19 cellular contexts compared by ENCODE assay signal in genomic region chr15:39499701-39500100, GRCh38.
DNase-seq lines count a peak whose midpoint lies in the region; ATAC-seq and TF ChIP-seq lines count a peak whose summit lies in the region.
"Had no signal": no experiment of that assay in that cellular context is flagged by ENCODE, and none has a peak within 500 bp of the region (broad histone marks: within the 10 kb centered on the region; RNA-seq: fewer than 3 reads in every experiment).

No MANE protein-coding gene starts in this region.

- peaks cover 35% of the 10 kb centered on the region for H3K4me1 ChIP-seq in IMR-90 (ENCODE audit: control insufficient read depth, insufficient read depth, low read length)
- peaks cover 0 to 82% (median 61%) of the 10 kb centered on the region in 4 donors for H3K4me1 ChIP-seq in sigmoid colon
- no peaks in the 10 kb centered on the region for H3K4me1 ChIP-seq in Karpas-422 (ENCODE audit: low read length)

- H3K9ac ChIP-seq in IMR-90 (ENCODE audit: low read depth, low read length) (no peak overlapping the region), Karpas-422 (ENCODE audit: low read length) (no peak overlapping the region)

- H2BK120ac ChIP-seq in IMR-90 (ENCODE audit: low read depth, low read length): no peak overlapping the region

- no peaks in the 10 kb centered on the region for H4K20me1 ChIP-seq in IMR-90 (ENCODE audit: insufficient read depth, low read length)
- H4K20me1 ChIP-seq in Karpas-422 (ENCODE audit: insufficient read depth, low read depth, low read length): no peaks in the 10 kb centered on the region

- no peak overlapping the region for H4K8ac ChIP-seq in IMR-90 (ENCODE audit: low read depth in 2 of 2, low read length in 2 of 2)

- H2BK5ac ChIP-seq in IMR-90 (ENCODE audit: low read depth, low read length, poor library complexity, severe bottlenecking): no peak overlapping the region

- TF ChIP-seq POLR2A in IMR-90 (IDR thresholded peaks at IDR 0.05; ENCODE audit: low read depth, low read length) (no peak), sigmoid colon (IDR thresholded peaks at IDR 0.05) (no peak)

- H4K91ac ChIP-seq in IMR-90 (ENCODE audit: insufficient read depth, low read depth, low read length): no peak overlapping the region; the same call in 1 of the 2 replicates

- H2AK9ac ChIP-seq in IMR-90 (replicated peaks; ENCODE audit: low read depth, low read length, poor library complexity): no peak overlapping the region

- H4K5ac ChIP-seq in IMR-90 (ENCODE audit: low read depth, low read length): no peak overlapping the region

- H3K27ac ChIP-seq in IMR-90 (ENCODE audit: insufficient read depth, low read length) (no peak overlapping the region), sigmoid colon (peak overlapping the region in 3 of 4 donors; percentile 62 to 79 (median 72)), Karpas-422 (ENCODE audit: low read length) (no peak overlapping the region)
- H3K27ac ChIP-seq: C4-2B, SK-N-MC had no signal

- TF ChIP-seq RAD21 in IMR-90 (IDR thresholded peaks at IDR 0.05; ENCODE audit: low read length): no peak

- no peak overlapping the region for H3K4me3 ChIP-seq in AG10803 (ENCODE audit: low read length)
- H3K4me3 ChIP-seq in IMR-90 (ENCODE audit: insufficient read depth, low read depth, low read length): no peak overlapping the region
- no peak overlapping the region for H3K4me3 ChIP-seq in foreskin fibroblast (ENCODE audit: low read depth in 1 of 2, low read length in 2 of 2)
- no peak overlapping the region for H3K4me3 ChIP-seq in sigmoid colon
- H3K4me3 ChIP-seq in Karpas-422 (ENCODE audit: low read length): no peak overlapping the region
- H3K4me3 ChIP-seq: SK-N-MC had no signal

- H2BK15ac ChIP-seq in IMR-90 (ENCODE audit: low read depth, low read length): no peak overlapping the region; the same call in 2 of the 3 replicates

- no peak overlapping the region for H3K4me2 ChIP-seq in IMR-90 (ENCODE audit: low read depth, low read length)
- H3K4me2 ChIP-seq in Karpas-422 (ENCODE audit: low read depth, low read length, poor library complexity, severe bottlenecking): no peak overlapping the region

- H3K4ac ChIP-seq in IMR-90 (ENCODE audit: low read depth, low read length): no peak overlapping the region

- no peak overlapping the region; the same call in 1 of the 2 replicates for H2BK20ac ChIP-seq in IMR-90 (ENCODE audit: low read depth, low read length)

- dilution Hi-C loops in IMR-90 (cut with HindIII; ENCODE audit: low sequenced_read_pairs, unreplicated experiment): no loop called here

- no TSS peak for BruUV-seq in IMR-90 (replicated peaks; lab: Mats Ljungman, UMichigan)

- H3K9me2 ChIP-seq in Karpas-422 (replicated peaks; ENCODE audit: insufficient read depth, low read length): no peaks in the 10 kb centered on the region

- intact Hi-C loops in IMR-90 (cut with micrococcal nuclease) (no loop called here), sigmoid colon (cut with DNase I) (no loop called here)

- peaks cover 10% of the 10 kb centered on the region for H3K9me1 ChIP-seq in IMR-90 (ENCODE audit: insufficient read depth, low read length)

- no peak overlapping the region for H2AFZ ChIP-seq in IMR-90 (replicated peaks; ENCODE audit: low read length, poor library complexity)
- no peak overlapping the region for H2AFZ ChIP-seq in Karpas-422 (ENCODE audit: low read length)

- no peak for TF ChIP-seq CTCF in AG10803 (conservative IDR thresholded peaks at IDR 0.05; ENCODE audit: low read length)
- TF ChIP-seq CTCF in IMR-90 (conservative IDR thresholded peaks at IDR 0.05; ENCODE audit: low read depth, low read length): no peak
- TF ChIP-seq CTCF in foreskin fibroblast (IDR thresholded peaks at IDR 0.05; ENCODE audit: low read depth, low read length): no peak
- TF ChIP-seq CTCF in sigmoid colon (IDR thresholded peaks at IDR 0.05): no peak

- no peaks in the 10 kb centered on the region for H3K79me2 ChIP-seq in Karpas-422 (ENCODE audit: low read length)

- H2AK5ac ChIP-seq in IMR-90 (ENCODE audit: low read depth, low read length): peak overlapping the region; percentile 46; the same call in 1 of the 2 replicates

- no peak for ATAC-seq in IMR-90 (ENCODE audit: low read depth)

- no peak for TF ChIP-seq EP300 in sigmoid colon (IDR thresholded peaks at IDR 0.05)

- POLR2A ChIA-PET in IMR-90 (lab: Charles Lee; ENCODE audit: unreplicated experiment): no interaction called here

- DNase-seq in AG10803 (ENCODE audit: low read depth) (peak; percentile 97), IMR-90 (no peak), foreskin fibroblast (peak; percentile 42 to 73), sigmoid colon (no peak), Karpas-422 (no peak), NCI-H1930 (lab: John Stamatoyannopoulos, UW) (no peak)
- no peak for DNase-seq in stimulated activated CD4-positive, alpha-beta T cell treated with anti-CD3 and anti-CD28 coated beads, Interleukin-15, amount 100 ng/mL, for 24 hours
- no peak for DNase-seq in stimulated activated CD4-positive, alpha-beta T cell treated with anti-CD3 and anti-CD28 coated beads, Interleukin-4, amount 100 ng/mL, for 4 hours
- DNase-seq: DMS79, H9, NCI-H1092 treated with DMSO at 0.1 percent for 48 hours, NCI-H146, NCI-H2081, NCI-H2171 treated with DMSO at 0.1 percent for 48 hours, NCI-H774, OCI-M1, SHP77 had no signal

- CTCF ChIA-PET in IMR-90 (lab: Yijun Ruan, JAX): no interaction called here

- in situ Hi-C loops in IMR-90 (cut with MboI; ENCODE audit: low sequenced_read_pairs): no loop called here

- H3K36me3 ChIP-seq in IMR-90 (ENCODE audit: control insufficient read depth, insufficient read depth, low read length): no peaks in the 10 kb centered on the region
- H3K36me3 ChIP-seq in sigmoid colon: no peaks in the 10 kb centered on the region
- H3K36me3 ChIP-seq in Karpas-422 (ENCODE audit: insufficient read depth, low read length): no peaks in the 10 kb centered on the region

- no peak overlapping the region; the same call in 1 of the 2 replicates for H3K18ac ChIP-seq in IMR-90 (ENCODE audit: low read depth, low read length)

- peak overlapping the region; percentile 32; the same call in 1 of the 2 replicates for H3K14ac ChIP-seq in IMR-90 (replicated peaks; ENCODE audit: low read depth, low read length)

- no peaks in the 10 kb centered on the region for H3K27me3 ChIP-seq in IMR-90 (ENCODE audit: control insufficient read depth, insufficient read depth, low read length)
- H3K27me3 ChIP-seq in sigmoid colon: no peaks in the 10 kb centered on the region
- H3K27me3 ChIP-seq in Karpas-422 (ENCODE audit: low read length): no peaks in the 10 kb centered on the region

- H3K9me3 ChIP-seq in IMR-90 (ENCODE audit: control insufficient read depth, insufficient read depth, low read length) (no peaks in the 10 kb centered on the region), sigmoid colon (no peaks in the 10 kb centered on the region), Karpas-422 (ENCODE audit: low read length) (no peaks in the 10 kb centered on the region)

- no CpG with 5 or more reads among the region's 4 CpGs for WGBS in IMR-90 (ENCODE audit: extremely low coverage in 2 of 2, insufficient read length in 1 of 2), 2 experiments
- 84 to 88% methylated on average over 4 of the region's 4 CpGs for WGBS in sigmoid colon, 2 donors

- no peak overlapping the region for H3K23ac ChIP-seq in IMR-90 (ENCODE audit: low read depth, low read length)

- no peaks in the 10 kb centered on the region for H3K79me1 ChIP-seq in IMR-90 (ENCODE audit: low read depth in 1 of 2, low read length in 2 of 2)

- no peak overlapping the region for H3K56ac ChIP-seq in IMR-90 (ENCODE audit: extremely low read depth, insufficient read depth, low read length)

TF ChIP-seq in IMR-90, 13 proteins besides CTCF, POLR2A, EP300 and RAD21:
- TF ChIP-seq NFE2L2 (IDR thresholded peaks at IDR 0.05; ENCODE audit: low read depth, low read length) (no peak), MAFK (IDR thresholded peaks at IDR 0.05; ENCODE audit: low read depth, low read length) (no peak)

Comparison
In these comparisons a context has a peak if more than half of its experiments do, and no peak if none do; other contexts are left out.
1. DNase-seq: peak in AG10803 (single experiment) and foreskin fibroblast (2 of 2); none in IMR-90 (single experiment), sigmoid colon (single experiment), Karpas-422 (single experiment), NCI-H1930 (0 of 2), stimulated activated CD4-positive, alpha-beta T cell treated with anti-CD3 and anti-CD28 coated beads, Interleukin-15, amount 100 ng/mL, for 24 hours (single experiment) and stimulated activated CD4-positive, alpha-beta T cell treated with anti-CD3 and anti-CD28 coated beads, Interleukin-4, amount 100 ng/mL, for 4 hours (0 of 2).
2. H3K27ac ChIP-seq: peak in sigmoid colon (3 of 4); none in IMR-90 (single experiment) and Karpas-422 (single experiment).